29 cellular contexts compared by ENCODE assay signal in genomic region chr16:49706620-49707355, GRCh38.
"Had no signal": no experiment of that assay in that cellular context is flagged by ENCODE, and none has a peak within 500 bp of the region (broad histone marks: within the 10 kb centered on the region; RNA-seq: fewer than 3 reads in every experiment).

No MANE protein-coding gene starts in this region.

- DNase-seq: activated B cell treated with CpG ODN at 0.5 μM for 24 hours; activated CD4-positive, alpha-beta T cell treated with anti-CD3 and anti-CD28 coated beads for 1 hour; activated CD4-positive, alpha-beta T cell treated with anti-CD3 and anti-CD28 coated beads, Interleukin-2, amount 10 ng/mL, durations not matched to agents 24 days and 14 days; activated CD4-positive, alpha-beta T cell treated with anti-CD3 and anti-CD28 coated beads, Interleukin-2, amount 50 U/mL, for 48 hours; activated CD8-positive, alpha-beta memory T cell treated with anti-CD3 and anti-CD28 coated beads, Interleukin-2, amount 10 ng/mL, durations not matched to agents 7 days and 5 days; activated effector memory CD4-positive, alpha-beta T cell treated with Interleukin-2 at 50 U/mL for 16 hours; activated naive CD4-positive, alpha-beta T cell; activated T-cell treated with anti-CD3 and anti-CD28 coated beads, Interleukin-2, amount 50 U/mL, for 24 hours; aorta; central memory CD4-positive, alpha-beta T cell; NCI-H1092; NCI-H1417; NCI-H187; NCI-H2081 treated with DMSO at 0.1 percent for 48 hours; NCI-H2171; NCI-H2227 treated with DMSO at 0.1 percent for 48 hours; NCI-H446 treated with DMSO at 0.1 percent for 48 hours; NCI-H524 treated with DMSO at 0.1 percent for 48 hours; NCI-H82; PC-3; SHP77; T-helper 17 cell; T-helper 9 cell had no signal

- H3K36me3 Mint-ChIP-seq: activated CD8-positive, alpha-beta memory T cell treated with anti-CD3 and anti-CD28 coated beads, Interleukin-2, amount 10 ng/mL, durations not matched to agents 7 days and 5 days; activated naive CD4-positive, alpha-beta T cell treated with anti-CD3 and anti-CD28 coated beads, Interleukin-2, amount 50 U/mL, for 24 hours had no signal

- H3K9me3 Mint-ChIP-seq: activated B cell treated with CpG ODN at 0.5 μM for 24 hours; activated CD4-positive, alpha-beta T cell treated with anti-CD3 and anti-CD28 coated beads, Interleukin-2, amount 10 ng/mL, durations not matched to agents 24 days and 14 days; activated naive CD4-positive, alpha-beta T cell treated with anti-CD3 and anti-CD28 coated beads, Interleukin-2, amount 50 U/mL, for 24 hours; activated T-cell treated with anti-CD3 and anti-CD28 coated beads, Interleukin-2, amount 50 U/mL, for 24 hours; activated T-helper 1 cell treated with anti-CD3 and anti-CD28 coated beads, Interleukin-12 subunit alpha, Interleukin-12 subunit beta, Interleukin-2, Interleukin-4 antibody, amounts not matched to agents 30 ng/mL and 10 ng/mL and 1 ng/mL, durations not matched to agents 14 hours and 24 hours and 36 hours had no signal

- H3K4me1 Mint-ChIP-seq: activated B cell treated with CpG ODN at 0.5 μM for 24 hours; activated CD4-positive, alpha-beta T cell treated with anti-CD3 and anti-CD28 coated beads, Interleukin-2, amount 10 ng/mL, durations not matched to agents 24 days and 14 days; activated CD8-positive, alpha-beta memory T cell treated with anti-CD3 and anti-CD28 coated beads, Interleukin-2, amount 10 ng/mL, durations not matched to agents 7 days and 5 days; activated naive CD4-positive, alpha-beta T cell treated with anti-CD3 and anti-CD28 coated beads, Interleukin-2, amount 50 U/mL, for 24 hours; T-helper 17 cell had no signal

- H3K4me2 ChIP-seq: KMS-11 had no signal

- H3K9ac ChIP-seq: KMS-11 had no signal

- H3K4me3 Mint-ChIP-seq: activated B cell treated with CpG ODN at 0.5 μM for 24 hours; activated CD4-positive, alpha-beta T cell treated with anti-CD3 and anti-CD28 coated beads, Interleukin-2, amount 10 ng/mL, durations not matched to agents 24 days and 14 days; activated CD8-positive, alpha-beta memory T cell treated with anti-CD3 and anti-CD28 coated beads, Interleukin-2, amount 10 ng/mL, durations not matched to agents 7 days and 5 days; activated naive CD4-positive, alpha-beta T cell treated with anti-CD3 and anti-CD28 coated beads, Interleukin-2, amount 50 U/mL, for 24 hours; activated T-cell treated with anti-CD3 and anti-CD28 coated beads, Interleukin-2, amount 50 U/mL, for 24 hours; activated T-helper 1 cell treated with anti-CD3 and anti-CD28 coated beads, Interleukin-12 subunit alpha, Interleukin-12 subunit beta, Interleukin-2, Interleukin-4 antibody, amounts not matched to agents 30 ng/mL and 10 ng/mL and 1 ng/mL, durations not matched to agents 14 hours and 24 hours and 36 hours; T-helper 17 cell had no signal

- H3K4me1 ChIP-seq: SJSA1 had no signal

- H3K4me3 ChIP-seq: SJSA1 had no signal

- H3K9me3 ChIP-seq: SJSA1 had no signal

- H3K27me3 ChIP-seq: SJSA1 had no signal

- FAIRE-seq: bronchial epithelial cell, RCC 7860 had no signal

- H3K36me3 ChIP-seq: SJSA1 had no signal

- H3K27ac ChIP-seq: KMS-11, SJSA1 had no signal

- H3K27me3 Mint-ChIP-seq: activated CD4-positive, alpha-beta T cell treated with anti-CD3 and anti-CD28 coated beads, Interleukin-2, amount 10 ng/mL, durations not matched to agents 24 days and 14 days; activated CD8-positive, alpha-beta memory T cell treated with anti-CD3 and anti-CD28 coated beads, Interleukin-2, amount 10 ng/mL, durations not matched to agents 7 days and 5 days; activated T-cell treated with anti-CD3 and anti-CD28 coated beads, Interleukin-2, amount 50 U/mL, for 24 hours had no signal

- H3K27ac Mint-ChIP-seq: activated B cell treated with CpG ODN at 0.5 μM for 24 hours; activated CD4-positive, alpha-beta T cell treated with anti-CD3 and anti-CD28 coated beads, Interleukin-2, amount 10 ng/mL, durations not matched to agents 24 days and 14 days; activated CD8-positive, alpha-beta memory T cell treated with anti-CD3 and anti-CD28 coated beads, Interleukin-2, amount 10 ng/mL, durations not matched to agents 7 days and 5 days; activated naive CD4-positive, alpha-beta T cell treated with anti-CD3 and anti-CD28 coated beads, Interleukin-2, amount 50 U/mL, for 24 hours; activated T-cell treated with anti-CD3 and anti-CD28 coated beads, Interleukin-2, amount 50 U/mL, for 24 hours; activated T-helper 1 cell treated with anti-CD3 and anti-CD28 coated beads, Interleukin-12 subunit alpha, Interleukin-12 subunit beta, Interleukin-2, Interleukin-4 antibody, amounts not matched to agents 30 ng/mL and 10 ng/mL and 1 ng/mL, durations not matched to agents 14 hours and 24 hours and 36 hours; T-helper 17 cell had no signal

- ATAC-seq: activated CD8-positive, alpha-beta memory T cell treated with anti-CD3 and anti-CD28 coated beads, Interleukin-2, amount 10 ng/mL, durations not matched to agents 7 days and 5 days; PC-3; T-helper 17 cell had no signal
